8 cellular contexts compared by ENCODE assay signal in genomic region chr15:80404719-80405553, GRCh38. TPM values are rescaled to one million over a fixed set of nuclear protein-coding genes. Genes with fewer than 3 reads are reported as not detected.
DNase-seq lines count a peak whose midpoint lies in the region; ATAC-seq and TF ChIP-seq lines count a peak whose summit lies in the region.

No MANE protein-coding gene starts in this region.

- H3K4me1 Mint-ChIP-seq in CD8-positive, alpha-beta T cell (ENCODE audit: low read depth): peaks cover 4% of the 10 kb centered on the region

- ATAC-seq in HCT116 (peak; percentile 39), GM21576 (IDR thresholded peaks at IDR 0.05; ENCODE audit: unreplicated experiment) (no peak)
- ATAC-seq in CD8-positive, alpha-beta T cell: no peak

- intact Hi-C loops in HCT116 (cut with micrococcal nuclease): no loop called here
- intact Hi-C loops in CD8-positive, alpha-beta T cell (cut with DNase I, micrococcal nuclease): no loop called here

- no peak overlapping the region for H3K27ac Mint-ChIP-seq in CD8-positive, alpha-beta T cell

- H3K4me1 ChIP-seq in HCT116 (ENCODE audit: control insufficient read depth in 1 of 2, insufficient read depth in 2 of 2, low read length in 2 of 2) (peaks cover 0 to 5% of the 10 kb centered on the region in 2 experiments; a peak in 1 of 4 replicates), iPS-15b (ENCODE audit: control insufficient read depth, insufficient read depth, low read length) (peaks cover 2% of the 10 kb centered on the region), smooth muscle cell (ENCODE audit: low read depth) (no peaks in the 10 kb centered on the region)
- H3K4me1 ChIP-seq in CD8-positive, alpha-beta T cell (ENCODE audit: insufficient read depth, low read length): no peaks in the 10 kb centered on the region

- H3K36me3 ChIP-seq in HCT116 (ENCODE audit: control insufficient read depth in 1 of 2, insufficient read depth in 2 of 2, low read length in 2 of 2): no peaks in the 10 kb centered on the region
- no peaks in the 10 kb centered on the region for H3K36me3 ChIP-seq in iPS-15b (ENCODE audit: control insufficient read depth, insufficient read depth, low read length)
- no peaks in the 10 kb centered on the region for H3K36me3 ChIP-seq in smooth muscle cell (ENCODE audit: low read depth)
- H3K36me3 ChIP-seq in CD8-positive, alpha-beta T cell (ENCODE audit: insufficient read depth, low read length): no peaks in the 10 kb centered on the region

- no peaks in the 10 kb centered on the region for H3K9me3 Mint-ChIP-seq in CD8-positive, alpha-beta T cell

- no peak overlapping the region for H3K27ac ChIP-seq in AG04450 (ENCODE audit: low read depth, low read length)
- H3K27ac ChIP-seq in HCT116 (ENCODE audit: low read depth, low read length): peak overlapping the region; percentile 29; the same call in 1 of the 2 replicates
- no peak overlapping the region for H3K27ac ChIP-seq in smooth muscle cell (ENCODE audit: low read depth)
- H3K27ac ChIP-seq in CD8-positive, alpha-beta T cell (ENCODE audit: low read depth, low read length): no peak overlapping the region

- no peaks in the 10 kb centered on the region for H4K20me1 ChIP-seq in HCT116 (ENCODE audit: insufficient read depth)
- H4K20me1 ChIP-seq in smooth muscle cell (ENCODE audit: low read depth): no peaks in the 10 kb centered on the region

- peak overlapping the region; percentile 69 for H3K4me3 ChIP-seq in AG04450 (ENCODE audit: low read depth, low read length)
- peak overlapping the region; percentile 43 to 54 for H3K4me3 ChIP-seq in HCT116 (replicated peaks in 1 of 2; ENCODE audit: low read depth in 1 of 2, low read length in 2 of 2)
- H3K4me3 ChIP-seq in iPS-15b (ENCODE audit: low read depth, low read length): peak overlapping the region; percentile 70
- H3K4me3 ChIP-seq in smooth muscle cell: peak overlapping the region; percentile 52
- no peak overlapping the region for H3K4me3 ChIP-seq in CD8-positive, alpha-beta T cell (ENCODE audit: low read depth, low read length)

- POLR2A ChIA-PET in AG04450 (lab: Yijun Ruan, JAX): interaction anchor here (0.8 to 1.0 kb wide), 3 partner anchors 51 to 478 kb away, joined by 3 read pairs; no protein-coding TSS in a partner anchor
- POLR2A ChIA-PET in HCT116 (lab: Charles Lee): no interaction called here
- POLR2A ChIA-PET in CD8-positive, alpha-beta T cell (lab: Charles Lee): no interaction called here

- no peaks in the 10 kb centered on the region for H3K9me2 ChIP-seq in HCT116 (ENCODE audit: insufficient read depth)

- H3K4me2 ChIP-seq in HCT116 (ENCODE audit: low read length) (peak overlapping the region; percentile 68), smooth muscle cell (peak overlapping the region; percentile 84)

- BruUV-seq in HCT116 (replicated peaks; lab: Mats Ljungman, UMichigan): no TSS peak

- peaks cover 69% of the 10 kb centered on the region for H3K27me3 Mint-ChIP-seq in CD8-positive, alpha-beta T cell (ENCODE audit: low read depth)

- H2AFZ ChIP-seq in HCT116 (ENCODE audit: low read depth, low read length, poor library complexity, severe bottlenecking) (no peak overlapping the region), smooth muscle cell (ENCODE audit: low read depth) (no peak overlapping the region)

- no peak for TF ChIP-seq POLR2A in HCT116 (IDR thresholded peaks at IDR 0.05; ENCODE audit: borderline replicate concordance, extremely low read depth, insufficient read depth, insufficient read length)

- H3K79me2 ChIP-seq in HCT116 (ENCODE audit: insufficient read depth, low read length) (no peaks in the 10 kb centered on the region), smooth muscle cell (ENCODE audit: low read depth) (no peaks in the 10 kb centered on the region)

- 6% methylated on average over 38 of the region's 38 CpGs for WGBS in smooth muscle cell (ENCODE audit: low lambda C conversion rate)

- H3K36me3 Mint-ChIP-seq in CD8-positive, alpha-beta T cell: no peaks in the 10 kb centered on the region

- no peak overlapping the region for H3K9ac ChIP-seq in HCT116 (ENCODE audit: low read length)
- no peak overlapping the region for H3K9ac ChIP-seq in iPS-15b (ENCODE audit: low read depth, low read length)
- H3K9ac ChIP-seq in smooth muscle cell (ENCODE audit: low read depth): no peak overlapping the region

- CTCF ChIA-PET in AG04450 (lab: Charles Lee): interaction anchor here (0.6 to 1.4 kb wide), 3 partner anchors 14 to 432 kb away, joined by 3 to 5 read pairs (median 3); partner anchors contain the start of gene CEMIP
- CTCF ChIA-PET in HCT116 (lab: Charles Lee): no interaction called here
- CTCF ChIA-PET in CD8-positive, alpha-beta T cell (lab: Charles Lee): no interaction called here

- no peaks in the 10 kb centered on the region for H3K9me3 ChIP-seq in AG04450 (ENCODE audit: control insufficient read depth, insufficient read depth, low read length)
- no peaks in the 10 kb centered on the region for H3K9me3 ChIP-seq in HCT116 (ENCODE audit: control insufficient read depth in 1 of 2, insufficient read depth in 1 of 2, low read depth in 1 of 2, low read length in 2 of 2)
- H3K9me3 ChIP-seq in iPS-15b (ENCODE audit: control insufficient read depth, insufficient read depth, low read length): no peaks in the 10 kb centered on the region
- no peaks in the 10 kb centered on the region for H3K9me3 ChIP-seq in smooth muscle cell (replicated peaks; ENCODE audit: low read depth)
- no peaks in the 10 kb centered on the region for H3K9me3 ChIP-seq in CD8-positive, alpha-beta T cell (ENCODE audit: low read length)

- DNase-seq in AG04450 (ENCODE audit: low read depth, low spot score) (no peak), HCT116 (ENCODE audit: low read depth, low spot score) (no peak), anterior cingulate cortex (lab: John Stamatoyannopoulos, UW) (peak in 44 of 58 donors; percentile 24 to 76 (median 54)), smooth muscle cell (lab: John Stamatoyannopoulos, UW; ENCODE audit: unreplicated experiment) (no peak), SKM-1 treated with dmso at 0.1 percent for 144 hours (lab: John Stamatoyannopoulos, UW; ENCODE audit: unreplicated experiment) (no peak)
- no peak for DNase-seq in CD8-positive, alpha-beta T cell

- TF ChIP-seq CTCF in AG04450 (IDR thresholded peaks at IDR 0.05; ENCODE audit: low read depth, low read length): no peak
- TF ChIP-seq CTCF in HCT116 (IDR thresholded peaks at IDR 0.05 in 2 of 3, conservative IDR thresholded peaks at IDR 0.05 in 1 of 3; ENCODE audit: borderline replicate concordance in 1 of 3, insufficient read depth in 1 of 3, low read depth in 2 of 3, low read length in 2 of 3): no peak
- TF ChIP-seq CTCF in smooth muscle cell (IDR thresholded peaks at IDR 0.05; ENCODE audit: borderline replicate concordance, insufficient read depth, poor library complexity, severe bottlenecking): no peak
- no peak for TF ChIP-seq CTCF in CD8-positive, alpha-beta T cell (IDR thresholded peaks at IDR 0.05)

- H3F3A ChIP-seq in smooth muscle cell (ENCODE audit: low read depth): no peaks in the 10 kb centered on the region

- H3K4me3 Mint-ChIP-seq in CD8-positive, alpha-beta T cell: no peak overlapping the region

- RAD21 ChIA-PET in HCT116 (lab: Charles Lee; ENCODE audit: low non-redundant PET in 1 of 2, low total read pairs in 2 of 2, uncharacterized antibody in 2 of 2, unreplicated experiment in 2 of 2): no interaction called here

- TF ChIP-seq RAD21 in HCT116 (IDR thresholded peaks at IDR 0.05; ENCODE audit: low read depth): no peak

- H3K27me3 ChIP-seq in AG04450 (ENCODE audit: control insufficient read depth, insufficient read depth, low read length) (no peaks in the 10 kb centered on the region), HCT116 (ENCODE audit: insufficient read depth, low read length) (0 out of 2 replicates have a peak, but pooled peaks cover 3% of the 10 kb centered on the region), iPS-15b (ENCODE audit: control insufficient read depth, insufficient read depth, low read length) (peaks cover 35% of the 10 kb centered on the region), smooth muscle cell (ENCODE audit: low read depth) (peaks cover 86% of the 10 kb centered on the region)
- no peaks in the 10 kb centered on the region for H3K27me3 ChIP-seq in CD8-positive, alpha-beta T cell (ENCODE audit: insufficient read depth, low read length)

TF ChIP-seq in HCT116, 20 proteins besides CTCF, POLR2A, EP300 and RAD21 (continues in another document):
- TF ChIP-seq FOSL1 (IDR thresholded peaks at IDR 0.05; ENCODE audit: low read depth) (no peak), MAX (IDR thresholded peaks at IDR 0.05) (no peak), REST (IDR thresholded peaks at IDR 0.05; ENCODE audit: low read depth) (no peak), JUND (IDR thresholded peaks at IDR 0.05) (no peak), EGR1 (IDR thresholded peaks at IDR 0.05; ENCODE audit: low read depth) (no peak)

RNA-seq across cellular contexts. Expression of gene ARNT2, which starts 0.8 kb away (rescaled TPM):
- polyA plus RNA-seq in AG04450 (2011; rRNA removed): 36.8 and 42.8 TPM in 2 replicates
- polyA minus RNA-seq in AG04450 (2011; rRNA and poly(A)+ RNA removed): 51.6 and 62.0 TPM in 2 replicates
- 3.0 TPM for total RNA-seq in HCT116 (2021; ENCODE audit: unreplicated experiment)
- polyA plus RNA-seq in HCT116 (2012): 2.1 and 2.6 TPM in 2 replicates
- total RNA-seq in smooth muscle cell: 0.67 and 2.8 TPM in 2 replicates
- 0.27 and 0.55 TPM in 2 replicates for polyA plus RNA-seq in smooth muscle cell
- not detected for total RNA-seq in CD8-positive, alpha-beta T cell

Comparison
In these comparisons a context has a peak if more than half of its experiments do, and no peak if none do; other contexts are left out.
1. DNase-seq: peak in anterior cingulate cortex (44 of 58); none in AG04450 (single experiment), HCT116 (single experiment), smooth muscle cell (single experiment), CD8-positive, alpha-beta T cell (0 of 7) and SKM-1 treated with dmso at 0.1 percent for 144 hours (single experiment).